In the genomic region with DNA sequence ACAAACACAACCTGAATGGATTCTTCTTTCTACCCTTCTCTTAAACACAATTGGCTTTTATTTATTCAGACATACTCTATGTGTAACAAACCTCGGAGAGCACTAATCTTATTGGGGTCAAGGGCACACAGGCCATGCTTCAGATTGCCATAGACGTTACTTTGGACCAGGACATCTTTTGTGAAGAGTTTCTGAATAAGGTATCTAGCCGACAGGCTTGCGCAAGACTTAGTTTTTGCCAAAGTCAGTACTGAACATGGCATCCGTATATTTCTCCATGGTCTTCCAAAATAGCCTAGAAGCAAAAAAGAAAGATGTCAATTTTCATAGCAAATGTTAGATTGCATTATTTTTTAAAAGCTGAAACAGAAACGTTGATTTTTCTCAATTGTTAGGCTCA, we compare ENCODE assay signal across 3 cellular contexts.
A peak's percentile ranks its signal among the peaks of the same experiment; 100 is the strongest.
TF ChIP-seq lines count a peak whose summit lies in the region.

No MANE protein-coding gene starts in this region.

TF ChIP-seq in HepG2, 621 proteins besides CTCF, POLR2A, EP300 and RAD21:
- TF ChIP-seq SMARCC2 (IDR thresholded peaks at IDR 0.05) (no peak), CEBPB (IDR thresholded peaks at IDR 0.05; ENCODE audit: borderline replicate concordance, low read depth, low read length) (peak; percentile 51), ZFYVE20 (CRISPR knock-in tag; IDR thresholded peaks at IDR 0.05; ENCODE audit: borderline replicate concordance, low read depth) (no peak), SKI (IDR thresholded peaks at IDR 0.05; ENCODE audit: partially characterized antibody) (no peak)

TF ChIP-seq in IMR-90, 13 proteins besides CTCF, POLR2A, EP300 and RAD21:
- peak; percentile 73 for TF ChIP-seq CEBPB (IDR thresholded peaks at IDR 0.05; ENCODE audit: low read depth, low read length)
- no peak for TF ChIP-seq MAZ (IDR thresholded peaks at IDR 0.05; ENCODE audit: borderline replicate concordance, low read depth, low read length)
- no peak for TF ChIP-seq MXI1 (IDR thresholded peaks at IDR 0.05; ENCODE audit: borderline replicate concordance, low read depth, low read length)

TF ChIP-seq in H1, 55 proteins besides CTCF, POLR2A, EP300 and RAD21:
- TF ChIP-seq CTBP2 (IDR thresholded peaks at IDR 0.05; ENCODE audit: borderline replicate concordance, insufficient read depth, insufficient read length, low read length) (no peak), CEBPB (IDR thresholded peaks at IDR 0.05; ENCODE audit: low read depth, low read length) (peak; percentile 45; the same call in 1 of the 2 replicates)
TF ChIP-seq in H1: peak in this region for 1.
